ENCODE assay signal across 23 cellular contexts in genomic region chr7:80774843-80775242, GRCh38.
"Had no signal": no experiment of that assay in that cellular context is flagged by ENCODE, and none has a peak within 500 bp of the region (broad histone marks: within the 10 kb centered on the region; RNA-seq: fewer than 3 reads in every experiment).

No MANE protein-coding gene starts in this region.

- H3K4me1 Mint-ChIP-seq: activated CD4-positive, alpha-beta T cell treated with anti-CD3 and anti-CD28 coated beads for 36 hours; naive B cell; stimulated activated naive B cell treated with anti-CD40 and anti-IgM and Interleukin-4, amounts not matched to agents 10 μg/mL and 1 μg/mL and 100 μg/mL, for 72 hours had no signal

- H3K4me1 ChIP-seq: colonic mucosa, pancreas, testis had no signal

- H3K36me3 Mint-ChIP-seq: activated naive CD8-positive, alpha-beta T cell; naive B cell; stimulated activated naive B cell treated with anti-CD40 and anti-IgM and Interleukin-4, amounts not matched to agents 10 μg/mL and 1 μg/mL and 100 μg/mL, for 72 hours had no signal

- H3K4me3 Mint-ChIP-seq: activated CD4-positive, alpha-beta T cell treated with anti-CD3 and anti-CD28 coated beads for 36 hours; activated naive CD8-positive, alpha-beta T cell; effector memory CD8-positive, alpha-beta T cell; naive B cell; stimulated activated naive B cell treated with anti-CD40 and anti-IgM and Interleukin-4, amounts not matched to agents 10 μg/mL and 1 μg/mL and 100 μg/mL, for 72 hours had no signal

- H3K36me3 ChIP-seq: colonic mucosa, heart left ventricle, left lung, pancreas, right atrium auricular region, vagina had no signal

- DNase-seq: activated CD4-positive, alpha-beta T cell treated with anti-CD3 and anti-CD28 coated beads for 36 hours; activated CD4-positive, CD25-positive, alpha-beta regulatory T cell; activated effector memory CD4-positive, alpha-beta T cell treated with Interleukin-2 at 50 U/mL for 16 hours; activated naive CD4-positive, alpha-beta T cell treated with Interleukin-2 at 50 U/mL for 16 hours; anterior cingulate cortex; colonic mucosa; effector memory CD8-positive, alpha-beta T cell; foreskin fibroblast; heart left ventricle; kidney glomerular epithelial cell; left lung; naive B cell; nucleus accumbens; pancreas; psoas muscle; stimulated activated CD4-positive, alpha-beta T cell treated with anti-CD3 and anti-CD28 coated beads, Interleukin-15, amount 100 ng/mL, for 24 hours; stimulated activated CD4-positive, alpha-beta T cell treated with anti-CD3 and anti-CD28 coated beads, Interleukin-2, amount 100 ng/mL, for 24 hours; stimulated activated naive B cell treated with anti-CD40 and anti-IgM and Interleukin-4, amounts not matched to agents 10 μg/mL and 1 μg/mL and 100 μg/mL, for 72 hours; testis; trophoblast cell had no signal

- H3K27me3 Mint-ChIP-seq: activated CD4-positive, alpha-beta T cell treated with anti-CD3 and anti-CD28 coated beads for 36 hours; activated naive CD8-positive, alpha-beta T cell; effector memory CD8-positive, alpha-beta T cell had no signal

- H3K9me3 ChIP-seq: colonic mucosa, heart left ventricle, left lung, pancreas, psoas muscle, right atrium auricular region, testis, vagina had no signal

- H3K27ac Mint-ChIP-seq: activated CD4-positive, alpha-beta T cell treated with anti-CD3 and anti-CD28 coated beads for 36 hours; activated naive CD8-positive, alpha-beta T cell; effector memory CD8-positive, alpha-beta T cell; naive B cell; stimulated activated naive B cell treated with anti-CD40 and anti-IgM and Interleukin-4, amounts not matched to agents 10 μg/mL and 1 μg/mL and 100 μg/mL, for 72 hours had no signal

- ATAC-seq: activated CD4-positive, alpha-beta T cell treated with anti-CD3 and anti-CD28 coated beads for 36 hours; effector memory CD8-positive, alpha-beta T cell; heart left ventricle; left lung; pancreas; stimulated activated naive B cell treated with anti-CD40 and anti-IgM and Interleukin-4, amounts not matched to agents 10 μg/mL and 1 μg/mL and 100 μg/mL, for 72 hours had no signal

- H3K27ac ChIP-seq: colonic mucosa, left lung, pancreas, psoas muscle, vagina had no signal

- H3K4me3 ChIP-seq: colonic mucosa, heart left ventricle, left lung, pancreas, psoas muscle, right atrium auricular region, testis, vagina had no signal

- H3K9me3 Mint-ChIP-seq: stimulated activated naive B cell treated with anti-CD40 and anti-IgM and Interleukin-4, amounts not matched to agents 10 μg/mL and 1 μg/mL and 100 μg/mL, for 72 hours had no signal

- H3K27me3 ChIP-seq: colonic mucosa, heart left ventricle, left lung, pancreas, right atrium auricular region, testis, vagina had no signal
